Comparison of ENCODE assay signal across 11 cellular contexts in the genomic region with DNA sequence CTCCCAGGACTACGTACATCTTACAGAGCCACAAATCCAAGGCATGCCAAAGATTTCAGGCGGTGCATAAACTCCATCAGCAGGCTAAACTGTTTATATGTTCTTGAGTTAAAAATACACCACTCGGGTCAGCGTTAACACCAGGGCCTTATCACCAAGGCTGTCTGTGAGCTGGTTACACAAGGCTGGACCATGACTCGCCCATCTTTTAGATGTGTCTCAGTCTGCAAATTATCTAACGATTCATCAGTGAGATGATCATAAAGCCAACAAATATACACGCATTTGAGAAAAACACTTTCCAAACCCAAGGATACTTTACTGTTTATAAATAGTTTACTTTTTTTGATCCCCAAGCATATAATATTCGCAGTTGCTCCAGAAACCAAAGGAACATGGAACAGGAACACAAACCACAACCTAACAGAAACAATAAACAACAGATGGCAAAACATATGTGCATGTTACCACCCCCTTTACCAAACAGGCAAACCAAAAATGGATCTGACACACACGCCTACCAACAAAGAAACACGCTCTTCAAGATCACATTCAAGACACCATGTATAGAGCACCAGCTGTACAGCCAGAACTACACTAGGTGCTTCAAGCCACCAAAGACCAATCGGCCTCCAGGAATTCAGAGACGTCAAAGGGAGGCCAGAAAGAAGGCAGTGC. TPM values are rescaled to one million over a fixed set of nuclear protein-coding genes. Genes with fewer than 3 reads are reported as not detected.
A peak's percentile ranks its signal among the peaks of the same experiment; 100 is the strongest.
DNase-seq lines count a peak whose midpoint lies in the region; ATAC-seq, FAIRE-seq and TF ChIP-seq lines count a peak whose summit lies in the region.
"Had no signal": no experiment of that assay in that cellular context is flagged by ENCODE, and none has a peak within 500 bp of the region (broad histone marks: within the 10 kb centered on the region; RNA-seq: fewer than 3 reads in every experiment).

No MANE protein-coding gene starts in this region.

- H3K27ac ChIP-seq in HepG2 (ENCODE audit: extremely low read length, insufficient read depth, low read length) (peak overlapping the region; percentile 29), right lobe of liver (no peak overlapping the region), cingulate gyrus (ENCODE audit: low read depth, low read length) (peak overlapping the region; percentile 34)
- H3K27ac ChIP-seq: SJSA1 had no signal

- TF ChIP-seq POLR2A in HepG2 (IDR thresholded peaks at IDR 0.05; ENCODE audit: insufficient read depth in 1 of 2, low read depth in 2 of 2, low read length in 2 of 2): no peak
- no peak for TF ChIP-seq POLR2A in right lobe of liver (IDR thresholded peaks at IDR 0.05)

- no peak for TF ChIP-seq RAD21 in HepG2 (CRISPR knock-in tag; IDR thresholded peaks at IDR 0.05)

- DNase-seq in HepG2 (ENCODE audit: low spot score) (no peak), right lobe of liver (no peak), mucosa of descending colon (no peak), NCI-H2081 treated with DMSO at 0.1 percent for 48 hours (lab: John Stamatoyannopoulos, UW) (no peak), NCI-H146 treated with DMSO at 0.1 percent for 48 hours (lab: John Stamatoyannopoulos, UW; ENCODE audit: unreplicated experiment) (no peak)
- DNase-seq: activated T-cell treated with anti-CD3 and anti-CD28 coated beads, Interleukin-2, amount 50 U/mL, for 1 hour; AML-193 had no signal

- no peak overlapping the region for H3K9ac ChIP-seq in HepG2 (ENCODE audit: insufficient read depth, low read depth, low read length)

- H3K79me2 ChIP-seq in HepG2 (ENCODE audit: insufficient read depth, low read length): peaks cover 86% of the 10 kb centered on the region

- in situ Hi-C loops in HepG2 (cut with HindIII; ENCODE audit: extremely low pct_ligation_motif_present, low pct_unique_long_range_greater_than_20kb): no loop called here

- CTCF ChIA-PET in HepG2 (lab: Yijun Ruan, JAX; ENCODE audit: low intra/inter-chr PET ratio, low total read pairs): no interaction called here

- H2AFZ ChIP-seq in HepG2 (ENCODE audit: low read length): no peak overlapping the region

- no peak for FAIRE-seq in HepG2 (lab: Jason Lieb, UNC)

- H3K4me2 ChIP-seq in HepG2 (ENCODE audit: low read depth, low read length): no peak overlapping the region

- no peaks in the 10 kb centered on the region for H4K20me1 ChIP-seq in HepG2 (ENCODE audit: insufficient read depth, low read length)

- intact Hi-C loops in HepG2 (cut with micrococcal nuclease; ENCODE audit: unreplicated experiment): no loop called here
- intact Hi-C loops in right lobe of liver (cut with DNase I): no loop called here
- intact Hi-C loops in mucosa of descending colon (cut with DNase I, micrococcal nuclease): no loop called here

- TF ChIP-seq CTCF in HepG2 (CRISPR knock-in tag; IDR thresholded peaks at IDR 0.05) (no peak), right lobe of liver (IDR thresholded peaks at IDR 0.05) (no peak), mucosa of descending colon (IDR thresholded peaks at IDR 0.05) (no peak)

- TF ChIP-seq EP300 in HepG2 (IDR thresholded peaks at IDR 0.05; ENCODE audit: low read depth in 2 of 2, low read length in 2 of 2) (no peak), HepG2 (CRISPR knock-in tag; IDR thresholded peaks at IDR 0.05; ENCODE audit: borderline replicate concordance) (no peak)

- 80% methylated on average over 12 of the region's 12 CpGs for WGBS in HepG2 (ENCODE audit: low lambda C conversion rate)
- 77% methylated on average over 9 of the region's 12 CpGs for WGBS in right lobe of liver (ENCODE audit: insufficient coverage, low coverage, low lambda C conversion rate, missing lambda C conversion rate)

- BruUV-seq in HepG2 (replicated peaks; lab: Mats Ljungman, UMichigan): no TSS peak

- ATAC-seq in HepG2 (no peak), right lobe of liver (no peak), mucosa of descending colon (peak; percentile 13), HG03196 (IDR thresholded peaks at IDR 0.05; ENCODE audit: unreplicated experiment) (no peak), GM18867 (IDR thresholded peaks at IDR 0.05; ENCODE audit: unreplicated experiment) (no peak)

- H3K9me3 ChIP-seq in HepG2 (ENCODE audit: low read length) (no peaks in the 10 kb centered on the region), right lobe of liver (no peaks in the 10 kb centered on the region), mucosa of descending colon (no peaks in the 10 kb centered on the region)
- H3K9me3 ChIP-seq: SJSA1 had no signal

- H3K36me3 ChIP-seq in HepG2 (replicated peaks in 1 of 2; ENCODE audit: control insufficient read depth in 1 of 2, insufficient read depth in 2 of 2, low read length in 2 of 2): no peaks in the 10 kb centered on the region
- no peaks in the 10 kb centered on the region for H3K36me3 ChIP-seq in right lobe of liver
- no peaks in the 10 kb centered on the region for H3K36me3 ChIP-seq in mucosa of descending colon (ENCODE audit: low read depth)
- H3K36me3 ChIP-seq: SJSA1 had no signal

- no peaks in the 10 kb centered on the region for H3K27me3 ChIP-seq in HepG2 (ENCODE audit: control insufficient read depth in 1 of 2, insufficient read depth in 2 of 2, low read length in 2 of 2)
- no peaks in the 10 kb centered on the region for H3K27me3 ChIP-seq in right lobe of liver
- H3K27me3 ChIP-seq: SJSA1 had no signal

- H3K4me1 ChIP-seq in HepG2 (ENCODE audit: insufficient read depth, low read length): peaks cover 90% of the 10 kb centered on the region
- H3K4me1 ChIP-seq in right lobe of liver: peaks cover 0 to 40% (median 16%) of the 10 kb centered on the region in 4 donors
- peaks cover 57% of the 10 kb centered on the region for H3K4me1 ChIP-seq in mucosa of descending colon (ENCODE audit: low read depth)

- H3K4me3 ChIP-seq in HepG2 (replicated peaks in 1 of 3; ENCODE audit: insufficient read depth in 1 of 3, low read depth in 2 of 3, low read length in 3 of 3): no peak overlapping the region
- H3K4me3 ChIP-seq in right lobe of liver: no peak overlapping the region
- no peak overlapping the region for H3K4me3 ChIP-seq in mucosa of descending colon
- H3K4me3 ChIP-seq: SJSA1 had no signal

- POLR2A ChIA-PET in HepG2 (lab: Yijun Ruan, JAX): interaction anchor here (0.6 to 2.2 kb wide), 2 partner anchors 8 to 11 kb away, joined by 3 to 7 read pairs; no protein-coding TSS in a partner anchor

RNA-seq across cellular contexts. Expression of gene LRIG1, which starts 15.4 kb away (rescaled TPM):
- total RNA-seq in HepG2 (2016; rRNA removed; fragmentation: Illumina TruSeq; extraction: Trizol) (16.3 and 24.8 TPM in 2 replicates), right lobe of liver (10 to 100 TPM; 15.8 to 23.2 (median 17.8) TPM), mucosa of descending colon (100 to 1,000 TPM in 1 of 3 donors, 10 to 100 TPM in 2; 72.1 to 180 (median 75.3) TPM)
- total RNA-seq in HepG2 (2016; cell fraction: cytosol; rRNA removed; fragmentation: Illumina TruSeq; extraction: Trizol; ENCODE audit: low read depth): 24.3 and 29.3 TPM in 2 replicates
- 14.1 and 27.5 TPM in 2 replicates for total RNA-seq in HepG2 (2016; cell fraction: insoluble cytoplasmic fraction; rRNA removed; fragmentation: Illumina TruSeq; extraction: Trizol)
- 13.9 and 14.8 TPM in 2 replicates for total RNA-seq in HepG2 (2016; cell fraction: membrane; rRNA removed; fragmentation: Illumina TruSeq; extraction: Trizol)
- 30.1 and 36.3 TPM in 2 replicates for total RNA-seq in HepG2 (2016; cell fraction: nucleus; rRNA removed; fragmentation: Illumina TruSeq; extraction: Trizol)
- polyA plus RNA-seq in HepG2 (2011; rRNA removed): 17.8 and 23.5 TPM in 2 replicates
- 15.1 TPM in 2 replicates for polyA plus RNA-seq in HepG2 (2011; cell fraction: cytosol; rRNA removed)
- 38.4 and 48.0 TPM in 2 replicates for polyA plus RNA-seq in HepG2 (2011; cell fraction: nucleus; rRNA removed)
- polyA plus RNA-seq in HepG2 (2012): 18.0 and 20.2 TPM in 2 replicates
- polyA plus RNA-seq in HepG2 (2016; cell fraction: cytosol; fragmentation: Illumina TruSeq; extraction: Trizol; ENCODE audit: low read depth): 0.89 and 1.1 TPM in 2 replicates
- polyA plus RNA-seq in HepG2 (2016; cell fraction: insoluble cytoplasmic fraction; fragmentation: Illumina TruSeq; extraction: Trizol; ENCODE audit: low read depth): 10.0 and 13.0 TPM in 2 replicates
- 3.6 and 4.4 TPM in 2 replicates for polyA plus RNA-seq in HepG2 (2016; cell fraction: membrane; fragmentation: Illumina TruSeq; extraction: Trizol; ENCODE audit: low read depth)
- polyA plus RNA-seq in HepG2 (2016; cell fraction: nucleus; fragmentation: Illumina TruSeq; extraction: Trizol; ENCODE audit: insufficient read depth, low read depth): 39.1 and 41.4 TPM in 2 replicates
- polyA minus RNA-seq in HepG2 (2011; rRNA and poly(A)+ RNA removed; ENCODE audit: low replicate concordance): 0.94 and 60.0 TPM in 2 replicates
- 12.2 and 17.4 TPM in 2 replicates for polyA minus RNA-seq in HepG2 (2011; cell fraction: cytosol; rRNA and poly(A)+ RNA removed)
- 26.6 and 27.2 TPM in 2 replicates for polyA minus RNA-seq in HepG2 (2011; cell fraction: nucleus; rRNA and poly(A)+ RNA removed)

Comparison
In these comparisons a context has a peak if more than half of its experiments do, and no peak if none do; other contexts are left out.
1. H3K27ac ChIP-seq: peak in HepG2 (single experiment) and cingulate gyrus (single experiment); none in right lobe of liver (0 of 3).